11 cellular contexts compared by ENCODE assay signal in genomic region chr5:61322738-61323429, GRCh38. TPM values are rescaled to one million over a fixed set of nuclear protein-coding genes. Genes with fewer than 3 reads are reported as not detected.
DNase-seq lines count a peak whose midpoint lies in the region; ATAC-seq and TF ChIP-seq lines count a peak whose summit lies in the region.
"Had no signal": no experiment of that assay in that cellular context is flagged by ENCODE, and none has a peak within 500 bp of the region (broad histone marks: within the 10 kb centered on the region; RNA-seq: fewer than 3 reads in every experiment).

No MANE protein-coding gene starts in this region.

- H3K27ac ChIP-seq in RWPE2 (ENCODE audit: poor library complexity, severe bottlenecking) = peak overlapping the region; percentile 90
- H3K27ac ChIP-seq: 22Rv1 had no signal

- H3K4me1 ChIP-seq in RWPE2 (ENCODE audit: insufficient read depth, poor library complexity, severe bottlenecking) (peaks cover 31% of the 10 kb centered on the region), skeletal muscle satellite cell (ENCODE audit: control insufficient read depth, insufficient read depth, low read length) (peaks cover 40% of the 10 kb centered on the region)

- H3K9me3 ChIP-seq in RWPE2 (ENCODE audit: severe bottlenecking) (no peaks in the 10 kb centered on the region), skeletal muscle satellite cell (replicated peaks; ENCODE audit: low read length) (no peaks in the 10 kb centered on the region)

- H3K4me3 ChIP-seq in RWPE2 (ENCODE audit: severe bottlenecking) = no peak overlapping the region
- no peak overlapping the region for H3K4me3 ChIP-seq in foreskin fibroblast (ENCODE audit: low read depth in 1 of 2, low read length in 2 of 2)
- H3K4me3 ChIP-seq in skeletal muscle satellite cell (ENCODE audit: low read length) = peak overlapping the region; percentile 31

- TF ChIP-seq CTCF in RWPE2 (IDR thresholded peaks at IDR 0.05; ENCODE audit: poor library complexity, severe bottlenecking) (no peak), foreskin fibroblast (IDR thresholded peaks at IDR 0.05; ENCODE audit: low read depth, low read length) (no peak)

- peak overlapping the region; percentile 25 for H3K4me2 ChIP-seq in skeletal muscle satellite cell (ENCODE audit: low read length)

- H3K36me3 ChIP-seq in RWPE2 (ENCODE audit: low read depth) (no peaks in the 10 kb centered on the region), skeletal muscle satellite cell (ENCODE audit: insufficient read depth, low read length) (no peaks in the 10 kb centered on the region)

- no peak overlapping the region for H3K9ac ChIP-seq in skeletal muscle satellite cell (ENCODE audit: low read depth, low read length)

- peak; percentile 16 for DNase-seq in DMS 273 (lab: John Stamatoyannopoulos, UW; ENCODE audit: unreplicated experiment)
- no peak for DNase-seq in DMS 273 treated with DMSO at 0.1 percent for 48 hours (lab: John Stamatoyannopoulos, UW)
- DNase-seq in RWPE2 (ENCODE audit: low spot score) = peak; percentile 82
- peak; percentile 79 to 82 for DNase-seq in foreskin fibroblast
- no peak for DNase-seq in foreskin melanocyte
- no peak for DNase-seq in NCI-H510A treated with DMSO at 0.1 percent for 48 hours (lab: John Stamatoyannopoulos, UW)
- DNase-seq: NCI-H524, substantia nigra had no signal

- H3K27me3 ChIP-seq in RWPE2 (ENCODE audit: insufficient read depth, poor library complexity, severe bottlenecking) = no peaks in the 10 kb centered on the region
- no peaks in the 10 kb centered on the region for H3K27me3 ChIP-seq in skeletal muscle satellite cell (ENCODE audit: control insufficient read depth, insufficient read depth, low read length)

- ATAC-seq in RWPE2 (ENCODE audit: low read depth) = peak; percentile 96
- ATAC-seq in GM19395 (IDR thresholded peaks at IDR 0.05; ENCODE audit: unreplicated experiment) = no peak

RNA-seq across cellular contexts. Expression of gene ZSWIM6, which starts 9.2 kb away (rescaled TPM):
- 7.9 and 10.0 TPM in 2 replicates for total RNA-seq in skeletal muscle satellite cell (2012; rRNA removed)

Comparison
In these comparisons a context has a peak if more than half of its experiments do, and no peak if none do; other contexts are left out.
1. DNase-seq: peak in DMS 273 (single experiment), RWPE2 (single experiment) and foreskin fibroblast (2 of 2); none in DMS 273 treated with DMSO at 0.1 percent for 48 hours (single experiment), foreskin melanocyte (single experiment) and NCI-H510A treated with DMSO at 0.1 percent for 48 hours (single experiment).